Comparison of ENCODE assay signal across 15 cellular contexts in the genomic region with DNA sequence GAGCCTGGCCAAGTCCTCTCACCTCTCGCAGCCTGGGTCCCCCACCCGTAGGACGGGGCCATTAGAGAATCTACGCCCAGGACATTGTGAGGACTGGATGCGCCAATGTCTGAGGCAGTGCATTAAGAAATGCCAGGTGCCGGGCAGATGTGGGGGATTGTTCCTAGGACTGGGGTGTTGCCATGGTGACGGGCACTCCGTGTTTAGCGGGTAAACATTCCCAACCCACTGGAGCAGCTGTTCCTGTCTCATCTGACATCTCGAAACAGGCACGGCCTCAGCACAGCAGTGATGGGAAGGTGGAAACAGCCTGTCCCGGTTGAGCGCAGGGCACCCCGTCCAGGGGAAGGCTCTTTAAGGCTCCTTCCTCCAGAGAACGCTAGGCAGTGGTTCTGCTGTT.
DNase-seq lines count a peak whose midpoint lies in the region; ATAC-seq and TF ChIP-seq lines count a peak whose summit lies in the region.
"Had no signal": no experiment of that assay in that cellular context is flagged by ENCODE, and none has a peak within 500 bp of the region (broad histone marks: within the 10 kb centered on the region; RNA-seq: fewer than 3 reads in every experiment).

No MANE protein-coding gene starts in this region.

- DNase-seq in Daoy (ENCODE audit: low read depth) = peak; percentile 17
- DNase-seq in NCI-H2029 (lab: John Stamatoyannopoulos, UW) = peak; percentile 90
- peak in 7 of 10 donors; percentile 46 to 92 (median 68) for DNase-seq in posterior cingulate gyrus
- DNase-seq in NCI-H1048 (lab: John Stamatoyannopoulos, UW) = no peak
- DNase-seq: aorta; effector CD8-positive, alpha-beta T cell; head of caudate nucleus; mammary epithelial cell; PC-9; upper lobe of right lung had no signal

- ATAC-seq in SK-N-SH treated with all-trans-retinoic acid at 6 μM for 48 hours (peak; percentile 16; the same call in 2 of the 3 replicates), GM18520 (IDR thresholded peaks at IDR 0.05; ENCODE audit: unreplicated experiment) (no peak), GM18861 (IDR thresholded peaks at IDR 0.05; ENCODE audit: unreplicated experiment) (no peak), HG03196 (IDR thresholded peaks at IDR 0.05; ENCODE audit: unreplicated experiment) (no peak)
- ATAC-seq: sciatic nerve, upper lobe of right lung had no signal

- intact Hi-C loops in posterior cingulate gyrus (cut with DNase I) = no loop called here

TF ChIP-seq in SK-N-SH treated with all-trans-retinoic acid at 6 μM for 48 hours, 23 proteins besides CTCF, POLR2A, EP300 and RAD21:
- TF ChIP-seq CSDC2 (CRISPR knock-in tag; IDR thresholded peaks at IDR 0.05) (no peak), ARNTL (CRISPR knock-in tag; IDR thresholded peaks at IDR 0.05; ENCODE audit: borderline replicate concordance, low read depth) (no peak), ZFP3 (CRISPR knock-in tag; IDR thresholded peaks at IDR 0.05) (no peak), ZNF70 (CRISPR knock-in tag; IDR thresholded peaks at IDR 0.05) (no peak), TCF4 (CRISPR knock-in tag; IDR thresholded peaks at IDR 0.05; ENCODE audit: borderline replicate concordance) (peak; percentile 53; the same call in 1 of the 2 replicates)
- TF ChIP-seq, protein P1, sequence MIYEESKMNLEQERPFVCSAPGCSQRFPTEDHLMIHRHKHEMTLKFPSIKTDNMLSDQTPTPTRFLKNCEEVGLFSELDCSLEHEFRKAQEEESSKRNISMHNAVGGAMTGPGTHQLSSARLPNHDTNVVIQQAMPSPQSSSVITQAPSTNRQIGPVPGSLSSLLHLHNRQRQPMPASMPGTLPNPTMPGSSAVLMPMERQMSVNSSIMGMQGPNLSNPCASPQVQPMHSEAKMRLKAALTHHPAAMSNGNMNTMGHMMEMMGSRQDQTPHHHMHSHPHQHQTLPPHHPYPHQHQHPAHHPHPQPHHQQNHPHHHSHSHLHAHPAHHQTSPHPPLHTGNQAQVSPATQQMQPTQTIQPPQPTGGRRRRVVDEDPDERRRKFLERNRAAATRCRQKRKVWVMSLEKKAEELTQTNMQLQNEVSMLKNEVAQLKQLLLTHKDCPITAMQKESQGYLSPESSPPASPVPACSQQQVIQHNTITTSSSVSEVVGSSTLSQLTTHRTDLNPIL (CRISPR knock-in tag; IDR thresholded peaks at IDR 0.05; ENCODE audit: low read depth) = no peak
TF ChIP-seq in SK-N-SH treated with all-trans-retinoic acid at 6 μM for 48 hours: peak in this region for 1.
